In the genomic region with DNA sequence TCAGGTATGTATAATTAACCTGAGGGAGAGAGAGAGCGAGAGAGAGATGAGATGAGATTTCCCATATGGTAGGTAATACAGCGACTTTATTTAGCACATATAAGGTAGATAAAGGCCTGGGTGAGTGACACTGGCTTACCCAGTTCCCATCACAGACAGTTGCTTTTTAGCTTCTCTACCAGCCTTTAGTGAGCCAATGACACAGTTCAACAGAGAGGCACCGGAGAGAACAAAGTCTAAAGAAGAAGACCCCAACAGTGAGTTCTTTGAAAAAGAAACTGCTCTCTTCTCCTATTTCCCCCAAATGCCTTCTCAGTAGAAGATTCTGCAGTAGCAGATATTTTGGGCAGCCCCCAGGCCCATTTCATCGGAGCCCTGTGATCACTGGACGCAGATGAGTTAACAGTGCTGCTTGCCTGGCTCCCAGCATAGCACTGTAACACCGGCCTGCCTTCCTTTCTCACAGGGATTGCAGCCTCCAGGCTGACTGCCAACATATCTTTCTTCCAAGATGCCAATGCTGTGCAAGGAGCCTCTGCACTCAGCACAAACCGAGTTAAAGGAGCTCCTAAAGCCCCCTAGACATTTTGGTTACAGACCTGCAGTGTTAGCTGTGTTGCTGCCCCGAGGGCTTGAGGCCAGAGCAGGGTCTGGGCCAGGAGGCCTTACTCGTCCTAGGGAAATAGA, we compare ENCODE assay signal across 16 cellular contexts. TPM values are rescaled to one million over a fixed set of nuclear protein-coding genes. Genes with fewer than 3 reads are reported as not detected.
DNase-seq lines count a peak whose midpoint lies in the region; ATAC-seq and TF ChIP-seq lines count a peak whose summit lies in the region.
"Had no signal": no experiment of that assay in that cellular context is flagged by ENCODE, and none has a peak within 500 bp of the region (broad histone marks: within the 10 kb centered on the region; RNA-seq: fewer than 3 reads in every experiment).

No MANE protein-coding gene starts in this region.

- no peak overlapping the region for H3K27ac ChIP-seq in OCI-LY3 (ENCODE audit: low read length)
- H3K27ac ChIP-seq in mesendoderm (ENCODE audit: low read depth, low read length), result no peak overlapping the region
- H3K27ac ChIP-seq: epithelial cell of prostate, RWPE1 had no signal

- no peak overlapping the region for H2AK5ac ChIP-seq in mesendoderm (ENCODE audit: low read length)

- ATAC-seq in omental fat pad (ENCODE audit: low FRiP score), result peak; percentile 81
- ATAC-seq: activated CD4-positive, alpha-beta T cell treated with anti-CD3 and anti-CD28 coated beads for 36 hours had no signal

- H3K79me2 ChIP-seq in OCI-LY3 (ENCODE audit: low read length), result no peaks in the 10 kb centered on the region
- no peaks in the 10 kb centered on the region for H3K79me2 ChIP-seq in mesendoderm (ENCODE audit: control insufficient read depth, insufficient read depth, low read length)

- H3K27me3 ChIP-seq in OCI-LY3 (ENCODE audit: low read depth, low read length) (peaks cover 20% of the 10 kb centered on the region), mesendoderm (ENCODE audit: insufficient read depth, low read length, poor library complexity) (no peaks in the 10 kb centered on the region)

- intact Hi-C loops in activated CD4-positive, alpha-beta T cell treated with anti-CD3 and anti-CD28 coated beads, Interleukin-2, amount 10 ng/mL, durations not matched to agents 24 days and 14 days (cut with micrococcal nuclease), result no loop called here

- H3K9ac ChIP-seq in OCI-LY3 (ENCODE audit: low read length), result no peak overlapping the region
- no peak overlapping the region for H3K9ac ChIP-seq in mesendoderm (ENCODE audit: low read length)

- H3K27me3 Mint-ChIP-seq in activated CD4-positive, alpha-beta T cell treated with anti-CD3 and anti-CD28 coated beads, Interleukin-2, amount 10 ng/mL, durations not matched to agents 24 days and 14 days, result peaks cover 5% of the 10 kb centered on the region
- H3K27me3 Mint-ChIP-seq: activated CD4-positive, alpha-beta T cell treated with anti-CD3 and anti-CD28 coated beads for 36 hours had no signal

- H3K56ac ChIP-seq in mesendoderm (ENCODE audit: low read length), result no peak overlapping the region

- H4K5ac ChIP-seq in mesendoderm (ENCODE audit: low read length), result no peak overlapping the region

- H3K4me3 Mint-ChIP-seq in activated CD4-positive, alpha-beta T cell treated with anti-CD3 and anti-CD28 coated beads, Interleukin-2, amount 10 ng/mL, durations not matched to agents 24 days and 14 days, result no peak overlapping the region
- H3K4me3 Mint-ChIP-seq: activated CD4-positive, alpha-beta T cell treated with anti-CD3 and anti-CD28 coated beads for 36 hours; T-helper 1 cell treated with Interleukin-12 subunit alpha and Interleukin-12 subunit beta and Interleukin-4 antibody, amounts not matched to agents 30 μg/mL and 1 μg/mL, for 36 hours had no signal

- H3K79me1 ChIP-seq in mesendoderm (ENCODE audit: low read length), result no peaks in the 10 kb centered on the region

- H4K8ac ChIP-seq in mesendoderm (ENCODE audit: low read depth, low read length), result no peak overlapping the region

- peaks cover 14% of the 10 kb centered on the region for H3K4me1 Mint-ChIP-seq in activated CD4-positive, alpha-beta T cell treated with anti-CD3 and anti-CD28 coated beads, Interleukin-2, amount 10 ng/mL, durations not matched to agents 24 days and 14 days

- no peak for TF ChIP-seq CTCF in AG10803 (conservative IDR thresholded peaks at IDR 0.05; ENCODE audit: low read length)
- no peak for TF ChIP-seq CTCF in OCI-LY3 (IDR thresholded peaks at IDR 0.05; ENCODE audit: low read depth, low read length)
- no peak for TF ChIP-seq CTCF in fibroblast of mammary gland (conservative IDR thresholded peaks at IDR 0.05; ENCODE audit: control insufficient read depth, insufficient read depth, low read depth, low read length)
- no peak for TF ChIP-seq CTCF in omental fat pad (IDR thresholded peaks at IDR 0.05)

- H2BK15ac ChIP-seq in mesendoderm (replicated peaks; ENCODE audit: low read depth), result no peak overlapping the region

- H3K27ac Mint-ChIP-seq in activated CD4-positive, alpha-beta T cell treated with anti-CD3 and anti-CD28 coated beads, Interleukin-2, amount 10 ng/mL, durations not matched to agents 24 days and 14 days, result no peak overlapping the region
- H3K27ac Mint-ChIP-seq: activated CD4-positive, alpha-beta T cell treated with anti-CD3 and anti-CD28 coated beads for 36 hours; T-helper 1 cell treated with Interleukin-12 subunit alpha and Interleukin-12 subunit beta and Interleukin-4 antibody, amounts not matched to agents 30 μg/mL and 1 μg/mL, for 36 hours had no signal

- H3K9me3 ChIP-seq in OCI-LY3 (ENCODE audit: insufficient read depth, low read length), result no peaks in the 10 kb centered on the region

- DNase-seq in AG10803 (ENCODE audit: low read depth) (peak; percentile 82), fibroblast of mammary gland (ENCODE audit: low read depth) (peak; percentile 41), omental fat pad (ENCODE audit: low spot score) (no peak), mesendoderm (no peak)
- no peak for DNase-seq in activated naive CD4-positive, alpha-beta T cell treated with anti-CD3 and anti-CD28 coated beads, Interleukin-2, amount 50 U/mL, for 16 hours
- DNase-seq in activated CD4-positive, alpha-beta T cell treated with anti-CD3 and anti-CD28 coated beads, Interleukin-2, amount 10 ng/mL, durations not matched to agents 24 days and 14 days, result no peak
- DNase-seq in activated naive CD4-positive, alpha-beta T cell (lab: John Stamatoyannopoulos, UW), result no peak
- DNase-seq: activated CD4-positive, alpha-beta T cell treated with anti-CD3 and anti-CD28 coated beads for 36 hours; AML-193; DND-41; NCI-H2081; stimulated activated naive CD4-positive, alpha-beta T cell treated with Interleukin-2 at 50 U/mL for 16 hours had no signal

- no peaks in the 10 kb centered on the region for H4K20me1 ChIP-seq in OCI-LY3 (ENCODE audit: insufficient read depth, low read length)

- H3K9me3 Mint-ChIP-seq in activated CD4-positive, alpha-beta T cell treated with anti-CD3 and anti-CD28 coated beads, Interleukin-2, amount 10 ng/mL, durations not matched to agents 24 days and 14 days, result no peaks in the 10 kb centered on the region
- H3K9me3 Mint-ChIP-seq: T-helper 1 cell treated with Interleukin-12 subunit alpha and Interleukin-12 subunit beta and Interleukin-4 antibody, amounts not matched to agents 30 μg/mL and 1 μg/mL, for 36 hours had no signal

- H3K36me3 ChIP-seq in OCI-LY3 (replicated peaks; ENCODE audit: low read depth, low read length) (no peaks in the 10 kb centered on the region), mesendoderm (ENCODE audit: control insufficient read depth, insufficient read depth, low read length) (no peaks in the 10 kb centered on the region)

- H2BK5ac ChIP-seq in mesendoderm (ENCODE audit: low read length), result no peak overlapping the region

- no CpG with 5 or more reads among the region's 9 CpGs for WGBS in mesendoderm (ENCODE audit: extremely low coverage, insufficient coverage, low lambda C conversion rate)

- no peak overlapping the region for H3K23ac ChIP-seq in mesendoderm (ENCODE audit: low read length)

- H3K4me2 ChIP-seq in OCI-LY3 (ENCODE audit: low read length) (peak overlapping the region; percentile 26; the same call in 1 of the 2 replicates), mesendoderm (ENCODE audit: low read length) (no peak overlapping the region)

- H3K4ac ChIP-seq in mesendoderm (ENCODE audit: low read depth, low read length), result no peak overlapping the region

- H3K4me3 ChIP-seq in AG10803 (ENCODE audit: low read length) (no peak overlapping the region), OCI-LY3 (ENCODE audit: low read length) (no peak overlapping the region), fibroblast of mammary gland (ENCODE audit: control insufficient read depth, low read depth, low read length) (no peak overlapping the region), mesendoderm (ENCODE audit: low read length) (no peak overlapping the region)

- H2BK120ac ChIP-seq in mesendoderm (ENCODE audit: low read depth, low read length), result no peak overlapping the region

- H2AFZ ChIP-seq in OCI-LY3 (ENCODE audit: low read depth, low read length), result no peak overlapping the region

- peaks cover 2% of the 10 kb centered on the region for H3K36me3 Mint-ChIP-seq in activated CD4-positive, alpha-beta T cell treated with anti-CD3 and anti-CD28 coated beads, Interleukin-2, amount 10 ng/mL, durations not matched to agents 24 days and 14 days (ENCODE audit: low read depth)

- H3K4me1 ChIP-seq in OCI-LY3 (ENCODE audit: low read length), result peaks cover 38% of the 10 kb centered on the region
- H3K4me1 ChIP-seq in mesendoderm (ENCODE audit: control insufficient read depth, low read depth, low read length), result peaks cover 4% of the 10 kb centered on the region

- no peak overlapping the region for H3K18ac ChIP-seq in mesendoderm (ENCODE audit: low read length)

RNA-seq across cellular contexts. Expression of a gene that starts 58.7 kb away (rescaled TPM):
- total RNA-seq in omental fat pad, result 10 to 100 TPM; 33.3 to 79.6 (median 41.5) TPM
- 55.7 TPM for polyA plus RNA-seq in mesendoderm (2013, experiment 1 of 2)
- 54.9 TPM for polyA plus RNA-seq in mesendoderm (2013, experiment 2 of 2)
- 51.3 and 54.9 TPM in 2 replicates for total RNA-seq in activated CD4-positive, alpha-beta T cell treated with anti-CD3 and anti-CD28 coated beads, Interleukin-2, amount 10 ng/mL, durations not matched to agents 24 days and 14 days

Comparison
In these comparisons a context has a peak if more than half of its experiments do, and no peak if none do; other contexts are left out.
1. DNase-seq: peak in AG10803 (single experiment) and fibroblast of mammary gland (single experiment); none in omental fat pad (single experiment), mesendoderm (single experiment), activated naive CD4-positive, alpha-beta T cell treated with anti-CD3 and anti-CD28 coated beads, Interleukin-2, amount 50 U/mL, for 16 hours (single experiment), activated CD4-positive, alpha-beta T cell treated with anti-CD3 and anti-CD28 coated beads, Interleukin-2, amount 10 ng/mL, durations not matched to agents 24 days and 14 days (single experiment) and activated naive CD4-positive, alpha-beta T cell (0 of 4).